8 cellular contexts compared by ENCODE assay signal in the genomic region with DNA sequence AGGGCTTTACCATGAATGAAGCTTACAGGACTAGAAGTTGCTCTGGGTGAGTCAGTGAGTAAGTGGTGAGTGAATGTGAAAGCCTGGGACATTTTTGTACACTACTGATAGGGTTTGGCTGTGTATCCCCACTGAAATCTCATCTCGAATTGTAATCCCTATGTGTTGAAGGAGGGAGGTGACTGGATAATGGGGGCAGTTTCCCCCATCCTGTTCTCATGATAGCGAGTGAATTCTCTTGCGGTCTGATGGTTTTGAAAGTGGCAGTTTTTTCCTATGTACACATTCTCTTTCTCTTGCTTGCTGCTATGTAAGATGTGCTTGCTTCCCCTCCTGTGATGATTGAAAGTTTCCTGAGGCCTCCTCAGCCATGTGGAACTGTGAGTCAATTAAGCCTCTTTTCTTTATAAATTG. TPM values are rescaled to one million over a fixed set of nuclear protein-coding genes. Genes with fewer than 3 reads are reported as not detected.
DNase-seq lines count a peak whose midpoint lies in the region; ATAC-seq, FAIRE-seq and TF ChIP-seq lines count a peak whose summit lies in the region.
"Not testable (repeated sequence)": the region's sequence is repeated elsewhere in the genome, so short reads cannot be mapped to it uniquely, and the experiment has no call there.

No MANE protein-coding gene starts in this region.

- not testable (repeated sequence) for H3K9ac ChIP-seq in OCI-LY1 (ENCODE audit: low read length)

- H3K27me3 ChIP-seq in OCI-LY1 (ENCODE audit: insufficient read depth, low read length) = not testable (repeated sequence)

- ATAC-seq in GM19438 (IDR thresholded peaks at IDR 0.05; ENCODE audit: low read depth, unreplicated experiment) (peak; percentile 82), HG02610 (IDR thresholded peaks at IDR 0.05; ENCODE audit: unreplicated experiment) (peak; percentile 82), HG03196 (IDR thresholded peaks at IDR 0.05; ENCODE audit: unreplicated experiment) (peak; percentile 76), left ventricle myocardium superior (peak; percentile 51)

- peaks cover 44% of the 10 kb centered on the region for H3K4me1 Mint-ChIP-seq in activated naive CD8-positive, alpha-beta T cell (ENCODE audit: low read depth)

- TF ChIP-seq CTCF in OCI-LY1 (IDR thresholded peaks at IDR 0.05; ENCODE audit: low read length) = not testable (repeated sequence)

- peak overlapping the region; percentile 33 for H3K4me3 Mint-ChIP-seq in activated naive CD8-positive, alpha-beta T cell

- peaks cover 27% of the 10 kb centered on the region for H3K36me3 Mint-ChIP-seq in activated naive CD8-positive, alpha-beta T cell

- H3F3A ChIP-seq in OCI-LY1 (ENCODE audit: insufficient read depth, low read length) = not testable (repeated sequence)

- H4K20me1 ChIP-seq in OCI-LY1 (ENCODE audit: insufficient read depth, low read length) = not testable (repeated sequence)

- not testable (repeated sequence) for H3K27me3 Mint-ChIP-seq in activated naive CD8-positive, alpha-beta T cell

- FAIRE-seq in GM12891 (lab: Jason Lieb, UNC) = peak; percentile 9

- H3K27ac ChIP-seq in OCI-LY1 (ENCODE audit: low read depth, low read length, poor library complexity, severe bottlenecking) = peak overlapping the region; percentile 83

- peak overlapping the region; percentile 46; the same call in 1 of the 2 replicates for H3K4me2 ChIP-seq in OCI-LY1 (ENCODE audit: low read length)

- TF ChIP-seq POLR2A in GM12891 (IDR thresholded peaks at IDR 0.05; ENCODE audit: low read depth, low read length) = not testable (repeated sequence)

- H3K9me3 Mint-ChIP-seq in activated naive CD8-positive, alpha-beta T cell (ENCODE audit: low read depth) = not testable (repeated sequence)

- peaks cover 35% of the 10 kb centered on the region for H3K36me3 ChIP-seq in OCI-LY1 (ENCODE audit: insufficient read depth, low read length)

- H2AFZ ChIP-seq in OCI-LY1 (ENCODE audit: low read length) = not testable (repeated sequence)

- peak overlapping the region; percentile 14 for H3K4me3 ChIP-seq in OCI-LY1 (ENCODE audit: low read depth, low read length, poor library complexity, severe bottlenecking)

- H3K79me2 ChIP-seq in OCI-LY1 (ENCODE audit: insufficient read depth, low read length) = peaks cover 18% of the 10 kb centered on the region

- H3K9me3 ChIP-seq in OCI-LY1 (ENCODE audit: low read length) = not testable (repeated sequence)

- H3K27ac Mint-ChIP-seq in activated naive CD8-positive, alpha-beta T cell = peak overlapping the region; percentile 85

- not testable (repeated sequence) for H3K9me2 ChIP-seq in OCI-LY1 (ENCODE audit: low read depth, low read length)

- intact Hi-C loops in left ventricle myocardium superior (cut with micrococcal nuclease) = not testable (repeated sequence)

- not testable (repeated sequence) for DNase-seq in GM12891 (ENCODE audit: insufficient read length, low spot score); left ventricle myocardium superior
- DNase-seq in stimulated activated CD8-positive, alpha-beta memory T cell treated with anti-CD3 and anti-CD28 coated beads, Interleukin-4, amount 100 ng/mL, for 48 hours = peak; percentile 32

- peaks cover 25% of the 10 kb centered on the region for H3K4me1 ChIP-seq in OCI-LY1 (ENCODE audit: insufficient read depth, low read length, severe bottlenecking)

TF ChIP-seq in GM12891, 5 proteins besides CTCF, POLR2A, EP300 and RAD21:
- TF ChIP-seq SPI1 (IDR thresholded peaks at IDR 0.05; ENCODE audit: low read depth, low read length) = peak; percentile 36; the same call in 1 of the 2 replicates

RNA-seq across cellular contexts. Expression of gene MLLT10, which starts 47.4 kb away (rescaled TPM):
- 20.4 TPM for polyA plus RNA-seq in GM12891 (2012; ENCODE audit: low read depth, missing spikeins)
- 26.1 TPM for total RNA-seq in left ventricle myocardium superior

RNA-seq across cellular contexts. Expression of gene SKIDA1, which starts 55.9 kb away (rescaled TPM):
- 0.10 TPM for polyA plus RNA-seq in GM12891 (2012; ENCODE audit: low read depth, missing spikeins)
- 3.6 TPM for total RNA-seq in left ventricle myocardium superior
